In genomic region chr16:20734782-20735181, GRCh38 we compare ENCODE assay signal across 19 cellular contexts. TPM values are rescaled to one million over a fixed set of nuclear protein-coding genes. Genes with fewer than 3 reads are reported as not detected.
DNase-seq lines count a peak whose midpoint lies in the region; ATAC-seq, FAIRE-seq and TF ChIP-seq lines count a peak whose summit lies in the region.
"Had no signal": no experiment of that assay in that cellular context is flagged by ENCODE, and none has a peak within 500 bp of the region (broad histone marks: within the 10 kb centered on the region; RNA-seq: fewer than 3 reads in every experiment).

No MANE protein-coding gene starts in this region.

- H3K9me1 ChIP-seq in K562 (ENCODE audit: control insufficient read depth, insufficient read depth, low read length): no peaks in the 10 kb centered on the region

- H3K27me3 ChIP-seq in breast epithelium (no peaks in the 10 kb centered on the region), K562 (ENCODE audit: control insufficient read depth in 2 of 2, insufficient read depth in 2 of 2, low read length in 2 of 2) (no peaks in the 10 kb centered on the region), upper lobe of right lung (no peaks in the 10 kb centered on the region), brain microvascular endothelial cell (replicated peaks) (no peaks in the 10 kb centered on the region)

- no peak for TF ChIP-seq RAD21 in K562 (CRISPR knock-in tag; conservative IDR thresholded peaks at IDR 0.05 in 1 of 2, IDR thresholded peaks at IDR 0.05 in 1 of 2)

- TF ChIP-seq EP300 in K562 (IDR thresholded peaks at IDR 0.05; ENCODE audit: low read length): no peak

- DNase-seq in MCF 10A (ENCODE audit: unreplicated experiment): no peak
- DNase-seq in breast epithelium (ENCODE audit: low spot score in 2 of 2): no peak
- DNase-seq in K562 (ENCODE audit: extremely low read depth in 1 of 4, low spot score in 3 of 4): no peak
- DNase-seq in mesothelial cell of epicardium (ENCODE audit: low spot score in 2 of 2, unreplicated experiment in 2 of 2): no peak
- DNase-seq in upper lobe of right lung: no peak
- DNase-seq in brain microvascular endothelial cell: no peak
- DNase-seq: ACHN; CD4-positive, CD25-positive, alpha-beta regulatory T cell; DND-41; GF-D8; GOT3; KBM-7; NCI-H1048; NCI-H2107; NCI-H345; NCI-H526 treated with DMSO at 0.1 percent for 48 hours; PC-9 had no signal

- POLR2A ChIA-PET in MCF 10A (lab: Yijun Ruan, JAX) (no interaction called here), K562 (lab: Yijun Ruan, JAX) (no interaction called here)

- ATAC-seq in K562 (peak; percentile 37; the same call in 2 of the 3 replicates), upper lobe of right lung (peak; percentile 43), GM19328 (IDR thresholded peaks at IDR 0.05; ENCODE audit: unreplicated experiment) (no peak)

- peaks cover 30% of the 10 kb centered on the region for H3K79me2 ChIP-seq in K562 (ENCODE audit: control insufficient read depth, insufficient read depth, low read length)

- H4K20me1 ChIP-seq in K562 (replicated peaks; ENCODE audit: control insufficient read depth, insufficient read depth, low read length): no peaks in the 10 kb centered on the region

- no peaks in the 10 kb centered on the region for H3K36me3 ChIP-seq in breast epithelium
- H3K36me3 ChIP-seq in K562 (ENCODE audit: control insufficient read depth, insufficient read depth, low read length): peaks cover 60% of the 10 kb centered on the region
- peaks cover 53% of the 10 kb centered on the region for H3K36me3 ChIP-seq in upper lobe of right lung
- H3K36me3 ChIP-seq in brain microvascular endothelial cell (replicated peaks): peaks cover 20% of the 10 kb centered on the region

- FAIRE-seq in K562 (lab: Jason Lieb, UNC): no peak

- H3K9ac ChIP-seq in K562 (ENCODE audit: insufficient read depth in 1 of 2, low read depth in 2 of 2, low read length in 2 of 2): no peak overlapping the region

- H3K27me3 Mint-ChIP-seq in MCF 10A (ENCODE audit: insufficient read depth, unreplicated experiment): no peaks in the 10 kb centered on the region
- H3K27me3 Mint-ChIP-seq in mesothelial cell of epicardium (ENCODE audit: low read depth): no peaks in the 10 kb centered on the region
- H3K27me3 Mint-ChIP-seq: CD4-positive, CD25-positive, alpha-beta regulatory T cell had no signal

- intact Hi-C loops in MCF 10A (cut with micrococcal nuclease): no loop called here
- intact Hi-C loops in breast epithelium (cut with DNase I; ENCODE audit: low total_unique reads): no loop called here
- intact Hi-C loops in K562 (cut with micrococcal nuclease): no loop called here
- intact Hi-C loops in upper lobe of right lung (cut with DNase I): no loop called here

- H3K4me3 ChIP-seq in breast epithelium (no peak overlapping the region), K562 (no peak overlapping the region), upper lobe of right lung (no peak overlapping the region), brain microvascular endothelial cell (ENCODE audit: low read depth, low read length) (no peak overlapping the region)
- H3K4me3 ChIP-seq: PC-9 had no signal

- in situ Hi-C loops in K562 (cut with MboI) (no loop called here), brain microvascular endothelial cell (cut with HindIII; ENCODE audit: low pct_ligation_motif_present, low sequenced_read_pairs) (no loop called here)

- H3K4me1 ChIP-seq in breast epithelium (no peaks in the 10 kb centered on the region), K562 (replicated peaks in 1 of 2; ENCODE audit: control insufficient read depth in 2 of 2, insufficient read depth in 2 of 2, low read length in 2 of 2) (peaks cover 6 to 7% of the 10 kb centered on the region in 2 experiments; a peak in 4 of 5 replicates), upper lobe of right lung (peaks cover 16% of the 10 kb centered on the region)

- TF ChIP-seq POLR2A in breast epithelium (IDR thresholded peaks at IDR 0.05) (no peak), K562 (conservative IDR thresholded peaks at IDR 0.05) (no peak)

- H3K9me3 ChIP-seq in breast epithelium (no peaks in the 10 kb centered on the region), K562 (replicated peaks; ENCODE audit: control insufficient read depth, insufficient read depth, low read depth, low read length) (no peaks in the 10 kb centered on the region), upper lobe of right lung (no peaks in the 10 kb centered on the region)

- CTCF ChIA-PET in MCF 10A (lab: Yijun Ruan, JAX) (no interaction called here), K562 (lab: Yijun Ruan, JAX; ENCODE audit: low intra/inter-chr PET ratio) (interaction anchor here (0.6 to 0.7 kb wide), 2 partner anchors 44 to 166 kb away, joined by 3 to 4 read pairs; partner anchors contain the start of genes DCUN1D3 and LYRM1)

- H3K4me1 Mint-ChIP-seq in MCF 10A (ENCODE audit: insufficient read depth, unreplicated experiment): peaks cover 14% of the 10 kb centered on the region
- H3K4me1 Mint-ChIP-seq in mesothelial cell of epicardium: peaks cover 34% of the 10 kb centered on the region

- no peak for TF ChIP-seq CTCF in MCF 10A (IDR thresholded peaks at IDR 0.05; ENCODE audit: unreplicated experiment)
- TF ChIP-seq CTCF in breast epithelium (IDR thresholded peaks at IDR 0.05): no peak
- no peak for TF ChIP-seq CTCF in K562 (IDR thresholded peaks at IDR 0.05 in 2 of 3, conservative IDR thresholded peaks at IDR 0.05 in 1 of 3; ENCODE audit: insufficient read depth in 2 of 3, low read depth in 1 of 3, low read length in 3 of 3)
- no peak for TF ChIP-seq CTCF in mesothelial cell of epicardium (IDR thresholded peaks at IDR 0.05; ENCODE audit: unreplicated experiment)
- TF ChIP-seq CTCF in upper lobe of right lung (IDR thresholded peaks at IDR 0.05): no peak
- TF ChIP-seq CTCF in brain microvascular endothelial cell (IDR thresholded peaks at IDR 0.05; ENCODE audit: low read depth, low read length, missing control alignments): no peak

- no peak overlapping the region for H3K4me3 Mint-ChIP-seq in MCF 10A (ENCODE audit: unreplicated experiment)
- no peak overlapping the region for H3K4me3 Mint-ChIP-seq in mesothelial cell of epicardium
- H3K4me3 Mint-ChIP-seq: CD4-positive, CD25-positive, alpha-beta regulatory T cell had no signal

- H3K4me2 ChIP-seq in K562 (ENCODE audit: insufficient read depth, low read length): no peak overlapping the region
- H3K4me2 ChIP-seq: PC-9 had no signal

- H3K27ac ChIP-seq in breast epithelium (no peak overlapping the region), K562 (ENCODE audit: extremely low read depth, low read depth, low read length) (no peak overlapping the region), upper lobe of right lung (peak overlapping the region; percentile 37), brain microvascular endothelial cell (no peak overlapping the region)
- H3K27ac ChIP-seq: HL-60, PC-9 had no signal

- H3K9me3 Mint-ChIP-seq in MCF 10A (ENCODE audit: unreplicated experiment) (no peaks in the 10 kb centered on the region), mesothelial cell of epicardium (no peaks in the 10 kb centered on the region)
- H3K9me3 Mint-ChIP-seq: CD4-positive, CD25-positive, alpha-beta regulatory T cell had no signal

- peaks cover 65% of the 10 kb centered on the region for H3K36me3 Mint-ChIP-seq in MCF 10A (ENCODE audit: insufficient read depth, unreplicated experiment)
- H3K36me3 Mint-ChIP-seq in mesothelial cell of epicardium: peaks cover 30% of the 10 kb centered on the region

- H2AFZ ChIP-seq in K562 (ENCODE audit: low read depth, low read length): no peak overlapping the region
- H2AFZ ChIP-seq: PC-9 had no signal

- H3K27ac Mint-ChIP-seq in MCF 10A (ENCODE audit: low read depth, unreplicated experiment) (peak overlapping the region; percentile 39), mesothelial cell of epicardium (peak overlapping the region; percentile 85)
- H3K27ac Mint-ChIP-seq: CD4-positive, CD25-positive, alpha-beta regulatory T cell had no signal

- 50% methylated on average over 3 of the region's 3 CpGs for WGBS in K562 (ENCODE audit: insufficient coverage, low coverage, missing lambda C conversion rate)

- no TSS peak for BruUV-seq in MCF 10A (replicated peaks; lab: Mats Ljungman, UMichigan)
- BruUV-seq in K562 (replicated peaks; lab: Mats Ljungman, UMichigan): no TSS peak

RNA-seq across cellular contexts. Expression of gene THUMPD1, which starts 6.8 kb away (rescaled TPM):
- total RNA-seq in MCF 10A (2022) (26.5 and 38.7 TPM in 2 replicates), breast epithelium (100 to 1,000 TPM in 1 of 3 donors, 10 to 100 TPM in 2; 70.5 to 109 (median 76.3) TPM), K562 (2014; rRNA removed) (64.0 and 89.4 TPM in 2 replicates), K562 (2014; rRNA removed; fragmentation: Illumina TruSeq; extraction: Trizol) (77.5 and 94.0 TPM in 2 replicates), K562 (2015; rRNA removed; fragmentation: Illumina TruSeq; extraction: Trizol) (92.6 and 101 TPM in 2 replicates), K562 (2021) (53.6 and 56.8 TPM in 2 replicates), mesothelial cell of epicardium (35.5 to 38.8 TPM (median 37.9 TPM) in 3 replicates), upper lobe of right lung (40.7 TPM)
- total RNA-seq in K562 (2011; cell fraction: chromatin; rRNA removed; ENCODE audit: low replicate concordance): 40.9 and 98.8 TPM in 2 replicates
- total RNA-seq in K562 (2011; cell fraction: nucleolus; rRNA removed): 43.0 and 43.4 TPM in 2 replicates
- 37.9 and 44.9 TPM in 2 replicates for total RNA-seq in K562 (2011; cell fraction: nucleoplasm; rRNA removed)
- polyA plus RNA-seq in K562 (2011; rRNA removed) (42.2 and 42.7 TPM in 2 replicates), K562 (2014; fragmentation: Illumina TruSeq; extraction: Trizol) (54.0 and 57.4 TPM in 2 replicates), K562 (2014; fragmentation: Nextera tagmentation; extraction: Ambion mirVana) (10 to 100 TPM; 37.8 to 41.0 TPM), K562 (2014; rRNA removed) (53.3 and 54.8 TPM in 2 replicates)
- polyA plus RNA-seq in K562 (2011; cell fraction: cytosol; rRNA removed): 55.6 and 89.3 TPM in 2 replicates
- 31.3 and 35.5 TPM in 2 replicates for polyA plus RNA-seq in K562 (2011; cell fraction: nucleus; rRNA removed)
- polyA plus RNA-seq in K562 (2012): 31.6 and 37.8 TPM in 2 replicates
- 85.1 and 110 TPM in 2 replicates for polyA minus RNA-seq in K562 (2011; rRNA and poly(A)+ RNA removed)
- 48.6 and 51.1 TPM in 2 replicates for polyA minus RNA-seq in K562 (2011; cell fraction: cytosol; rRNA and poly(A)+ RNA removed)
- 82.7 and 131 TPM in 2 replicates for polyA minus RNA-seq in K562 (2011; cell fraction: nucleus; rRNA and poly(A)+ RNA removed)

RNA-seq across cellular contexts. Expression of gene ACSM3, which starts 29.0 kb away (rescaled TPM):
- total RNA-seq in MCF 10A (2022) (2.0 and 2.3 TPM in 2 replicates), breast epithelium (10 to 100 TPM in 2 of 3 donors, under 1 TPM in 1; 0.80 to 60.2 (median 22.9) TPM), K562 (2014; rRNA removed) (97.2 and 112 TPM in 2 replicates), K562 (2014; rRNA removed; fragmentation: Illumina TruSeq; extraction: Trizol) (182 and 199 TPM in 2 replicates), K562 (2015; rRNA removed; fragmentation: Illumina TruSeq; extraction: Trizol) (392 and 420 TPM in 2 replicates), K562 (2021) (128 and 134 TPM in 2 replicates), mesothelial cell of epicardium (115 to 122 TPM (median 118 TPM) in 3 replicates), upper lobe of right lung (34.3 TPM)
- 33.7 and 78.4 TPM in 2 replicates for total RNA-seq in K562 (2011; cell fraction: chromatin; rRNA removed; ENCODE audit: low replicate concordance)
- total RNA-seq in K562 (2011; cell fraction: nucleolus; rRNA removed): 21.3 and 38.4 TPM in 2 replicates
- 43.1 and 57.8 TPM in 2 replicates for total RNA-seq in K562 (2011; cell fraction: nucleoplasm; rRNA removed)
- polyA plus RNA-seq in K562 (2011; rRNA removed) (146 and 714 TPM in 2 replicates), K562 (2014; fragmentation: Illumina TruSeq; extraction: Trizol) (167 and 204 TPM in 2 replicates), K562 (2014; fragmentation: Nextera tagmentation; extraction: Ambion mirVana) (100 to 1,000 TPM; 198 to 259 TPM), K562 (2014; rRNA removed) (144 and 177 TPM in 2 replicates)
- polyA plus RNA-seq in K562 (2011; cell fraction: cytosol; rRNA removed): 70.4 and 575 TPM in 2 replicates
- polyA plus RNA-seq in K562 (2011; cell fraction: nucleus; rRNA removed): 74.5 and 364 TPM in 2 replicates
- polyA plus RNA-seq in K562 (2012): 318 and 712 TPM in 2 replicates
- 85.9 and 521 TPM in 2 replicates for polyA minus RNA-seq in K562 (2011; rRNA and poly(A)+ RNA removed)
- polyA minus RNA-seq in K562 (2011; cell fraction: cytosol; rRNA and poly(A)+ RNA removed): 40.1 and 172 TPM in 2 replicates
- polyA minus RNA-seq in K562 (2011; cell fraction: nucleus; rRNA and poly(A)+ RNA removed): 35.1 and 255 TPM in 2 replicates

RNA-seq across cellular contexts. Expression of gene ACSM1, which starts 37.3 kb away (rescaled TPM):
- not detected in 2 replicates for total RNA-seq in MCF 10A (2022)
- total RNA-seq in breast epithelium: 10 to 100 TPM in 1 of 3 donors, 1 to 10 TPM in 1, under 1 TPM in 1; 0.32 to 11.1 (median 7.5) TPM
- total RNA-seq in K562 (2011; cell fraction: chromatin; rRNA removed; ENCODE audit: low replicate concordance): 0.49 and 0.53 TPM in 2 replicates
- total RNA-seq in K562 (2011; cell fraction: nucleolus; rRNA removed): 0.39 TPM in 1 of 2 replicates, not detected in the other
- total RNA-seq in K562 (2011; cell fraction: nucleoplasm; rRNA removed): 0.22 and 0.38 TPM in 2 replicates
- total RNA-seq in K562 (2014; rRNA removed): 0.09 and 0.37 TPM in 2 replicates
- total RNA-seq in K562 (2014; rRNA removed; fragmentation: Illumina TruSeq; extraction: Trizol): 0.25 and 0.29 TPM in 2 replicates
- total RNA-seq in K562 (2015; rRNA removed; fragmentation: Illumina TruSeq; extraction: Trizol): 0.18 TPM in 1 of 2 replicates, not detected in the other
- 0.20 and 0.24 TPM in 2 replicates for total RNA-seq in K562 (2021)
- 0.50 and 1.9 TPM in 2 replicates for polyA plus RNA-seq in K562 (2011; rRNA removed)
- polyA plus RNA-seq in K562 (2011; cell fraction: cytosol; rRNA removed): 1.1 and 2.1 TPM in 2 replicates
- 0.68 and 1.9 TPM in 2 replicates for polyA plus RNA-seq in K562 (2011; cell fraction: nucleus; rRNA removed)
- polyA plus RNA-seq in K562 (2012): 0.22 and 2.0 TPM in 2 replicates
- 0.15 and 0.28 TPM in 2 replicates for polyA plus RNA-seq in K562 (2014; fragmentation: Illumina TruSeq; extraction: Trizol)
- polyA plus RNA-seq in K562 (2014; fragmentation: Nextera tagmentation; extraction: Ambion mirVana): under 1 TPM; 0.08 to 0.23 TPM
- 0.11 and 0.16 TPM in 2 replicates for polyA plus RNA-seq in K562 (2014; rRNA removed)
- polyA minus RNA-seq in K562 (2011; rRNA and poly(A)+ RNA removed): 0.70 and 0.99 TPM in 2 replicates
- polyA minus RNA-seq in K562 (2011; cell fraction: cytosol; rRNA and poly(A)+ RNA removed): not detected in 2 replicates
- polyA minus RNA-seq in K562 (2011; cell fraction: nucleus; rRNA and poly(A)+ RNA removed): 0.67 TPM in 1 of 2 replicates, not detected in the other
- 0.66 to 0.97 TPM (median 0.76 TPM) in 3 replicates for total RNA-seq in mesothelial cell of epicardium
- 0.52 TPM for total RNA-seq in upper lobe of right lung
- total RNA-seq: CD4-positive, CD25-positive, alpha-beta regulatory T cell; PC-9 had no signal
